ENCODE assay signal across 5 cellular contexts in genomic region chr1:10506046-10506676, GRCh38. TPM values are rescaled to one million over a fixed set of nuclear protein-coding genes. Genes with fewer than 3 reads are reported as not detected.
"Had no signal": no experiment of that assay in that cellular context is flagged by ENCODE, and none has a peak within 500 bp of the region (broad histone marks: within the 10 kb centered on the region; RNA-seq: fewer than 3 reads in every experiment).

No MANE protein-coding gene starts in this region.

RNA-seq across cellular contexts. Expression of gene CORT, which starts 56.3 kb away (rescaled TPM):
- total RNA-seq: kidney epithelial cell, lower leg skin, psoas muscle, smooth muscle cell, vagina had no signal
- polyA plus RNA-seq: smooth muscle cell had no signal
